In genomic region chr19:42427313-42427712, GRCh38 we compare ENCODE assay signal across 11 cellular contexts. TPM values are rescaled to one million over a fixed set of nuclear protein-coding genes. Genes with fewer than 3 reads are reported as not detected.
DNase-seq lines count a peak whose midpoint lies in the region; ATAC-seq lines count a peak whose summit lies in the region.
"Had no signal": no experiment of that assay in that cellular context is flagged by ENCODE, and none has a peak within 500 bp of the region (broad histone marks: within the 10 kb centered on the region; RNA-seq: fewer than 3 reads in every experiment).

Gene LIPE (minus strand): TSS chr19:42427388. CDS start chr19:42427149, 239 bp downstream.

- peak within 1 kb of the TSS; percentile 88 for H3K27ac ChIP-seq in caudate nucleus (ENCODE audit: low read depth, low read length)
- H3K27ac ChIP-seq: BLaER1 treated with 17β-estradiol and CSF1 and Interleukin-3, amounts not matched to agents 10 nM and 100 nM had no signal

- peaks cover 8% of the 10 kb centered on the region in 2 donors for H3K36me3 Mint-ChIP-seq in activated naive CD4-positive, alpha-beta T cell treated with anti-CD3 and anti-CD28 coated beads, Interleukin-2, amount 50 U/mL, for 72 hours

- no peak within 1 kb of the TSS for H3K27ac Mint-ChIP-seq in activated naive CD4-positive, alpha-beta T cell treated with anti-CD3 and anti-CD28 coated beads, Interleukin-2, amount 50 U/mL, for 72 hours

- no peak for DNase-seq in activated naive CD4-positive, alpha-beta T cell treated with anti-CD3 and anti-CD28 coated beads, Interleukin-2, amount 50 U/mL, for 72 hours (ENCODE audit: low spot score in 2 of 2)
- no peak for DNase-seq in activated naive CD4-positive, alpha-beta T cell (lab: John Stamatoyannopoulos, UW)
- DNase-seq in caudate nucleus (lab: John Stamatoyannopoulos, UW), result peak in 24 of 61 donors; percentile 17 to 86 (median 36)
- DNase-seq in mucosa of gallbladder (ENCODE audit: low spot score), result no peak
- DNase-seq in ureter (ENCODE audit: low spot score), result no peak
- no peak for DNase-seq in NCI-H187 (lab: John Stamatoyannopoulos, UW)
- DNase-seq: KBM-7 had no signal

- no peak for ATAC-seq in activated naive CD4-positive, alpha-beta T cell treated with anti-CD3 and anti-CD28 coated beads, Interleukin-2, amount 50 U/mL, for 72 hours
- ATAC-seq in HG02798 (IDR thresholded peaks at IDR 0.05; ENCODE audit: poor library complexity, unreplicated experiment) (no peak), HG03280 (IDR thresholded peaks at IDR 0.05; ENCODE audit: unreplicated experiment) (no peak)
- ATAC-seq: left colon had no signal

- no peaks in the 10 kb centered on the region for H3K9me3 Mint-ChIP-seq in activated naive CD4-positive, alpha-beta T cell treated with anti-CD3 and anti-CD28 coated beads, Interleukin-2, amount 50 U/mL, for 72 hours

RNA-seq across cellular contexts. Expression of gene LIPE, which starts in this region (rescaled TPM):
- total RNA-seq in activated naive CD4-positive, alpha-beta T cell treated with anti-CD3 and anti-CD28 coated beads, Interleukin-2, amount 50 U/mL, for 72 hours, result 10 to 100 TPM; 13.6 to 27.0 TPM
- 20.9 TPM for total RNA-seq in mucosa of gallbladder
- total RNA-seq in ureter, result 23.6 TPM
